ENCODE assay signal across 29 cellular contexts in genomic region chr18:79829136-79829854, GRCh38. TPM values are rescaled to one million over a fixed set of nuclear protein-coding genes. Genes with fewer than 3 reads are reported as not detected.
"Had no signal": no experiment of that assay in that cellular context is flagged by ENCODE, and none has a peak within 500 bp of the region (broad histone marks: within the 10 kb centered on the region; RNA-seq: fewer than 3 reads in every experiment).

No MANE protein-coding gene starts in this region.

- H3K27ac ChIP-seq: ascending aorta, breast epithelium, coronary artery, dorsolateral prefrontal cortex, esophagus muscularis mucosa, foreskin keratinocyte, gastrocnemius medialis, VCaP had no signal

- DNase-seq: activated CD4-positive, alpha-beta memory T cell treated with anti-CD3 and anti-CD28 coated beads, Interleukin-2, amount 10 ng/mL, durations not matched to agents 7 days and 5 days; activated CD4-positive, alpha-beta T cell treated with anti-CD3 and anti-CD28 coated beads for 1 hour; activated CD4-positive, alpha-beta T cell treated with anti-CD3 and anti-CD28 coated beads for 4 hours; activated CD4-positive, alpha-beta T cell treated with anti-CD3 and anti-CD28 coated beads, Interleukin-2, amount 10 ng/mL, durations not matched to agents 7 days and 5 days; activated CD4-positive, alpha-beta T cell treated with anti-CD3 and anti-CD28 coated beads, Interleukin-2, amount 50 U/mL, for 4 hours; activated CD8-positive, alpha-beta memory T cell treated with anti-CD3 and anti-CD28 coated beads, Interleukin-2, amount 50 U/mL, for 48 hours; activated gamma-delta T cell; activated naive CD4-positive, alpha-beta T cell; activated naive CD4-positive, alpha-beta T cell treated with anti-CD3 and anti-CD28 coated beads, Interleukin-2, amount 10 ng/mL, durations not matched to agents 7 days and 5 days; activated naive CD8-positive, alpha-beta T cell treated with anti-CD3 and anti-CD28 coated beads, Interleukin-2, amount 10 ng/mL, durations not matched to agents 7 days and 5 days; activated T-cell treated with anti-CD3 and anti-CD28 coated beads for 4 hours; activated T-cell treated with anti-CD3 and anti-CD28 coated beads, Interleukin-2, amount 50 U/mL, for 24 hours; activated T-cell treated with anti-CD3 and anti-CD28 coated beads, Interleukin-2, amount 50 U/mL, for 72 hours; dorsolateral prefrontal cortex; effector CD4-positive, alpha-beta T cell; effector memory CD8-positive, alpha-beta T cell; erythroblast; foreskin keratinocyte; gastrocnemius medialis; T-helper 2 cell had no signal

- H3K4me1 ChIP-seq: ascending aorta, breast epithelium, esophagus muscularis mucosa, foreskin keratinocyte, gastrocnemius medialis had no signal

- H3K4me3 ChIP-seq: ascending aorta, breast epithelium, coronary artery, dorsolateral prefrontal cortex, esophagus muscularis mucosa, gastrocnemius medialis had no signal

- H3K27me3 ChIP-seq: ascending aorta, foreskin keratinocyte, gastrocnemius medialis had no signal

- ATAC-seq: activated naive CD4-positive, alpha-beta T cell treated with anti-CD3 and anti-CD28 coated beads, Interleukin-2, amount 50 U/mL, for 72 hours; activated T-cell treated with anti-CD3 and anti-CD28 coated beads, Interleukin-2, amount 50 U/mL, for 72 hours; effector memory CD8-positive, alpha-beta T cell; foreskin keratinocyte; gastrocnemius medialis; WTC11 had no signal

- H3K36me3 ChIP-seq: ascending aorta, breast epithelium, esophagus muscularis mucosa, gastrocnemius medialis had no signal

- H3K9me3 ChIP-seq: ascending aorta, breast epithelium, esophagus muscularis mucosa, gastrocnemius medialis had no signal

RNA-seq across cellular contexts. Expression of gene KCNG2, which starts 31.6 kb away (rescaled TPM):
- total RNA-seq: activated CD4-positive, alpha-beta memory T cell treated with anti-CD3 and anti-CD28 coated beads, Interleukin-2, amount 10 ng/mL, durations not matched to agents 7 days and 5 days; activated CD4-positive, alpha-beta T cell treated with anti-CD3 and anti-CD28 coated beads, Interleukin-2, amount 10 ng/mL, durations not matched to agents 7 days and 5 days; activated naive CD4-positive, alpha-beta T cell treated with anti-CD3 and anti-CD28 coated beads, Interleukin-2, amount 50 U/mL, for 72 hours; activated naive CD8-positive, alpha-beta T cell treated with anti-CD3 and anti-CD28 coated beads, Interleukin-2, amount 10 ng/mL, durations not matched to agents 7 days and 5 days; activated T-cell treated with anti-CD3 and anti-CD28 coated beads, Interleukin-2, amount 50 U/mL, for 72 hours; ascending aorta; foreskin keratinocyte; glomerular endothelial cell; T-helper 1 cell treated with Interleukin-12 subunit alpha and Interleukin-12 subunit beta and Interleukin-4 antibody, amounts not matched to agents 30 ng/mL and 1 ng/mL, for 36 hours had no signal
- polyA plus RNA-seq: foreskin keratinocyte had no signal
